ENCODE assay signal across 18 cellular contexts in genomic region chr16:51596247-51596646, GRCh38.
DNase-seq lines count a peak whose midpoint lies in the region; ATAC-seq, FAIRE-seq and TF ChIP-seq lines count a peak whose summit lies in the region.
"Had no signal": no experiment of that assay in that cellular context is flagged by ENCODE, and none has a peak within 500 bp of the region (broad histone marks: within the 10 kb centered on the region; RNA-seq: fewer than 3 reads in every experiment).

No MANE protein-coding gene starts in this region.

- POLR2A ChIA-PET in IMR-90 (lab: Charles Lee; ENCODE audit: unreplicated experiment): no interaction called here

- H3K18ac ChIP-seq in IMR-90 (ENCODE audit: low read depth, low read length): no peak overlapping the region

- no peak overlapping the region for H2BK15ac ChIP-seq in IMR-90 (ENCODE audit: low read depth, low read length)

- no peak overlapping the region for H2AK9ac ChIP-seq in IMR-90 (replicated peaks; ENCODE audit: low read depth, low read length, poor library complexity)

- H3K4me2 ChIP-seq in BLaER1 (peak overlapping the region; percentile 82), IMR-90 (ENCODE audit: low read depth, low read length) (no peak overlapping the region)
- H3K4me2 ChIP-seq: GM23338 had no signal

- H3K27ac ChIP-seq in BLaER1 (peak overlapping the region; percentile 68), IMR-90 (ENCODE audit: insufficient read depth, low read length) (no peak overlapping the region)

- no peaks in the 10 kb centered on the region for H3K9me1 ChIP-seq in IMR-90 (ENCODE audit: insufficient read depth, low read length)

- ATAC-seq in IMR-90 (ENCODE audit: low read depth) (no peak), GM21576 (IDR thresholded peaks at IDR 0.05; ENCODE audit: unreplicated experiment) (no peak), GM21360 (IDR thresholded peaks at IDR 0.05; ENCODE audit: unreplicated experiment) (no peak), HG02678 (IDR thresholded peaks at IDR 0.05; ENCODE audit: unreplicated experiment) (no peak)
- ATAC-seq: GM23338, HCT116 had no signal

- H2BK20ac ChIP-seq in IMR-90 (ENCODE audit: low read depth, low read length): no peak overlapping the region

- no peak for TF ChIP-seq RAD21 in IMR-90 (IDR thresholded peaks at IDR 0.05; ENCODE audit: low read length)

- H3K9me3 ChIP-seq in BLaER1 (peaks cover 42% of the 10 kb centered on the region), IMR-90 (ENCODE audit: control insufficient read depth, insufficient read depth, low read length) (no peaks in the 10 kb centered on the region)

- no peak overlapping the region for H4K5ac ChIP-seq in IMR-90 (ENCODE audit: low read depth, low read length)

- WGBS in IMR-90 (ENCODE audit: extremely low coverage in 2 of 2, insufficient read length in 1 of 2), 2 experiments: 88% methylated on average over 1 of the region's 4 CpGs; no CpG with 5 or more reads in 1 of the 2 experiments

- H3K79me1 ChIP-seq in IMR-90 (ENCODE audit: low read depth in 1 of 2, low read length in 2 of 2): no peaks in the 10 kb centered on the region

- CTCF ChIA-PET in IMR-90 (lab: Yijun Ruan, JAX): no interaction called here

- no peaks in the 10 kb centered on the region for H3K27me3 ChIP-seq in BLaER1
- H3K27me3 ChIP-seq in IMR-90 (ENCODE audit: control insufficient read depth, insufficient read depth, low read length): peaks cover 5% of the 10 kb centered on the region
- H3K27me3 ChIP-seq in bronchial epithelial cell (ENCODE audit: control insufficient read depth, insufficient read depth, low read length): peaks cover 8% of the 10 kb centered on the region

- no peak overlapping the region for H4K91ac ChIP-seq in IMR-90 (ENCODE audit: insufficient read depth, low read depth, low read length)

- H2AFZ ChIP-seq in IMR-90 (replicated peaks; ENCODE audit: low read length, poor library complexity): no peak overlapping the region
- H2AFZ ChIP-seq: GM23338 had no signal

- in situ Hi-C loops in IMR-90 (cut with MboI; ENCODE audit: low sequenced_read_pairs): no loop called here

- H3K4me3 ChIP-seq in BLaER1 (no peak overlapping the region), IMR-90 (ENCODE audit: insufficient read depth, low read depth, low read length) (no peak overlapping the region), bronchial epithelial cell (ENCODE audit: low read depth, low read length) (no peak overlapping the region)
- H3K4me3 ChIP-seq: GM23338 had no signal

- intact Hi-C loops in IMR-90 (cut with micrococcal nuclease): no loop called here

- DNase-seq in IMR-90 (no peak), bronchial epithelial cell (ENCODE audit: low read depth) (no peak)
- DNase-seq: C1 segment of cervical spinal cord; Calu3; CD4-positive, alpha-beta memory T cell; COR-L47; DMS53; DMS79 treated with DMSO at 0.1 percent for 48 hours; GF-D8; H9 had no signal

- H3K9ac ChIP-seq in BLaER1: no peak overlapping the region
- no peak overlapping the region for H3K9ac ChIP-seq in IMR-90 (ENCODE audit: low read depth, low read length)

- no peak overlapping the region for H2BK120ac ChIP-seq in IMR-90 (ENCODE audit: low read depth, low read length)

- H3K4ac ChIP-seq in IMR-90 (ENCODE audit: low read depth, low read length): no peak overlapping the region

- no peak overlapping the region for H4K8ac ChIP-seq in IMR-90 (ENCODE audit: low read depth in 2 of 2, low read length in 2 of 2)

- peak; percentile 95 for FAIRE-seq in bronchial epithelial cell (lab: Jason Lieb, UNC)
- FAIRE-seq: GM12891, GM18507 had no signal

- H3K56ac ChIP-seq in IMR-90 (ENCODE audit: extremely low read depth, insufficient read depth, low read length): no peak overlapping the region

- no peak for TF ChIP-seq CTCF in IMR-90 (conservative IDR thresholded peaks at IDR 0.05; ENCODE audit: low read depth, low read length)
- no peak for TF ChIP-seq CTCF in bronchial epithelial cell (IDR thresholded peaks at IDR 0.05; ENCODE audit: insufficient read depth, low read length, severe bottlenecking)

- no peak overlapping the region for H2BK5ac ChIP-seq in IMR-90 (ENCODE audit: low read depth, low read length, poor library complexity, severe bottlenecking)

- dilution Hi-C loops in IMR-90 (cut with HindIII; ENCODE audit: low sequenced_read_pairs, unreplicated experiment): no loop called here

- no peak overlapping the region for H3K23ac ChIP-seq in IMR-90 (ENCODE audit: low read depth, low read length)

- peaks cover 58% of the 10 kb centered on the region for H3K4me1 ChIP-seq in BLaER1
- H3K4me1 ChIP-seq in IMR-90 (ENCODE audit: control insufficient read depth, insufficient read depth, low read length): no peaks in the 10 kb centered on the region; the same call in 1 of the 2 replicates

- no TSS peak for BruUV-seq in IMR-90 (replicated peaks; lab: Mats Ljungman, UMichigan)

- H2AK5ac ChIP-seq in IMR-90 (ENCODE audit: low read depth, low read length): no peak overlapping the region

- no peak for TF ChIP-seq POLR2A in IMR-90 (IDR thresholded peaks at IDR 0.05; ENCODE audit: low read depth, low read length)

- no peak overlapping the region for H3K14ac ChIP-seq in IMR-90 (replicated peaks; ENCODE audit: low read depth, low read length)

- no peaks in the 10 kb centered on the region for H4K20me1 ChIP-seq in BLaER1
- H4K20me1 ChIP-seq in IMR-90 (ENCODE audit: insufficient read depth, low read length): no peaks in the 10 kb centered on the region

- H3K36me3 ChIP-seq in BLaER1 (no peaks in the 10 kb centered on the region), IMR-90 (ENCODE audit: control insufficient read depth, insufficient read depth, low read length) (no peaks in the 10 kb centered on the region), bronchial epithelial cell (ENCODE audit: control insufficient read depth, insufficient read depth, low read length) (no peaks in the 10 kb centered on the region)

TF ChIP-seq in IMR-90, 13 proteins besides CTCF, POLR2A, EP300 and RAD21:
- no peak for TF ChIP-seq RCOR1 (IDR thresholded peaks at IDR 0.05; ENCODE audit: insufficient replicate concordance, low read length)
- no peak for TF ChIP-seq NFE2L2 (IDR thresholded peaks at IDR 0.05; ENCODE audit: low read depth, low read length)
- TF ChIP-seq USF2 (IDR thresholded peaks at IDR 0.05; ENCODE audit: low read depth, low read length): 0 out of 2 replicates have a peak, but pooled peaks have one; percentile 25
- no peak for TF ChIP-seq ELK1 (IDR thresholded peaks at IDR 0.05; ENCODE audit: borderline replicate concordance, low read depth, low read length)
- TF ChIP-seq MXI1 (IDR thresholded peaks at IDR 0.05; ENCODE audit: borderline replicate concordance, low read depth, low read length): no peak
- TF ChIP-seq FOS (IDR thresholded peaks at IDR 0.05; ENCODE audit: low read depth, low read length): no peak
